16 cellular contexts compared by ENCODE assay signal in genomic region chr21:35309316-35309715, GRCh38.
DNase-seq lines count a peak whose midpoint lies in the region; ATAC-seq, FAIRE-seq and TF ChIP-seq lines count a peak whose summit lies in the region.
"Had no signal": no experiment of that assay in that cellular context is flagged by ENCODE, and none has a peak within 500 bp of the region (broad histone marks: within the 10 kb centered on the region; RNA-seq: fewer than 3 reads in every experiment).

No MANE protein-coding gene starts in this region.

- FAIRE-seq in RCC 7860 (lab: Jason Lieb, UNC) (peak; percentile 88), K562 (lab: Jason Lieb, UNC) (peak; percentile 26), frontal cortex (lab: Jason Lieb, UNC) (no peak)
- FAIRE-seq: H54 had no signal

- H3K9me1 ChIP-seq in K562 (ENCODE audit: control insufficient read depth, insufficient read depth, low read length): no peaks in the 10 kb centered on the region

- no peak overlapping the region for H3K4me2 ChIP-seq in K562 (ENCODE audit: insufficient read depth, low read length)
- H3K4me2 ChIP-seq: BLaER1 had no signal

- no peak for TF ChIP-seq POLR2A in K562 (conservative IDR thresholded peaks at IDR 0.05)

- H2AFZ ChIP-seq in K562 (ENCODE audit: low read depth, low read length): no peak overlapping the region
- H2AFZ ChIP-seq: GM23248 had no signal

- intact Hi-C loops in K562 (cut with micrococcal nuclease) (no loop called here), left lung (cut with DNase I) (loop anchor here in 1 of 2 donors (5.0 kb wide), 1 partner anchor 303 kb away; no protein-coding TSS in a partner anchor)

- CTCF ChIA-PET in K562 (lab: Yijun Ruan, JAX; ENCODE audit: low intra/inter-chr PET ratio): no interaction called here

- 11% methylated on average over 3 of the region's 3 CpGs for WGBS in K562 (ENCODE audit: insufficient coverage, low coverage, missing lambda C conversion rate)

- H3K36me3 ChIP-seq in K562 (ENCODE audit: control insufficient read depth, insufficient read depth, low read length) (no peaks in the 10 kb centered on the region), left lung (no peaks in the 10 kb centered on the region)
- H3K36me3 ChIP-seq: BLaER1 had no signal

- in situ Hi-C loops in K562 (cut with MboI): no loop called here

- H3K27me3 ChIP-seq in K562 (ENCODE audit: control insufficient read depth in 2 of 2, insufficient read depth in 2 of 2, low read length in 2 of 2) (no peaks in the 10 kb centered on the region), left lung (no peaks in the 10 kb centered on the region)
- H3K27me3 ChIP-seq: BLaER1 had no signal

- no peaks in the 10 kb centered on the region for H4K20me1 ChIP-seq in K562 (replicated peaks; ENCODE audit: control insufficient read depth, insufficient read depth, low read length)
- H4K20me1 ChIP-seq: BLaER1 had no signal

- POLR2A ChIA-PET in K562 (lab: Yijun Ruan, JAX): interaction anchor here (2.1 kb wide), 1 partner anchor 9 kb away, joined by 5 read pairs; no protein-coding TSS in a partner anchor

- TF ChIP-seq CTCF in K562 (IDR thresholded peaks at IDR 0.05 in 2 of 3, conservative IDR thresholded peaks at IDR 0.05 in 1 of 3; ENCODE audit: insufficient read depth in 2 of 3, low read depth in 1 of 3, low read length in 3 of 3) (no peak), fibroblast of pulmonary artery (IDR thresholded peaks at IDR 0.05; ENCODE audit: low read length, missing control alignments) (no peak), left lung (IDR thresholded peaks at IDR 0.05) (no peak)

- H3K4me3 ChIP-seq in K562: no peak overlapping the region
- no peak overlapping the region for H3K4me3 ChIP-seq in fibroblast of pulmonary artery (replicated peaks; ENCODE audit: low read depth, low read length)
- no peak overlapping the region for H3K4me3 ChIP-seq in left lung
- H3K4me3 ChIP-seq: BLaER1, GM23248 had no signal

- H3K9me3 ChIP-seq in K562 (replicated peaks; ENCODE audit: control insufficient read depth, insufficient read depth, low read depth, low read length) (no peaks in the 10 kb centered on the region), left lung (no peaks in the 10 kb centered on the region)
- H3K9me3 ChIP-seq: Caco-2 had no signal

- no peak for TF ChIP-seq RAD21 in K562 (CRISPR knock-in tag; conservative IDR thresholded peaks at IDR 0.05 in 1 of 2, IDR thresholded peaks at IDR 0.05 in 1 of 2)

- no peak overlapping the region for H3K9ac ChIP-seq in K562 (ENCODE audit: insufficient read depth in 1 of 2, low read depth in 2 of 2, low read length in 2 of 2)
- H3K9ac ChIP-seq: BLaER1, GM23248 had no signal

- no peaks in the 10 kb centered on the region for H3K79me2 ChIP-seq in K562 (ENCODE audit: control insufficient read depth, insufficient read depth, low read length)

- H3K4me1 ChIP-seq in K562 (replicated peaks in 1 of 2; ENCODE audit: control insufficient read depth in 2 of 2, insufficient read depth in 2 of 2, low read length in 2 of 2): no peaks in the 10 kb centered on the region
- no peaks in the 10 kb centered on the region for H3K4me1 ChIP-seq in left lung
- H3K4me1 ChIP-seq: Caco-2 had no signal

- DNase-seq in RCC 7860 (ENCODE audit: low spot score): peak; percentile 25
- DNase-seq in K562 (ENCODE audit: extremely low read depth in 1 of 4, low spot score in 3 of 4): no peak
- peak; percentile 54 for DNase-seq in fibroblast of pulmonary artery (ENCODE audit: low read depth)
- no peak for DNase-seq in left lung
- no peak for DNase-seq in activated CD4-positive, alpha-beta T cell treated with anti-CD3 and anti-CD28 coated beads for 4 hours
- DNase-seq in frontal cortex (ENCODE audit: low spot score in 2 of 2): no peak
- DNase-seq: 8988T; AML-193; Caco-2; CD8-positive, alpha-beta memory T cell; GM23248 had no signal

- no peak for TF ChIP-seq EP300 in K562 (IDR thresholded peaks at IDR 0.05; ENCODE audit: low read length)

- ATAC-seq in K562: no peak
- peak; percentile 37 for ATAC-seq in left lung
- no peak for ATAC-seq in HG02970 (IDR thresholded peaks at IDR 0.05; ENCODE audit: low FRiP score, unreplicated experiment)
- ATAC-seq in HG03097 (IDR thresholded peaks at IDR 0.05; ENCODE audit: low FRiP score, unreplicated experiment): no peak
- ATAC-seq: HCT116 had no signal

- H3K27ac ChIP-seq in K562 (ENCODE audit: extremely low read depth, low read depth, low read length) (no peak overlapping the region), left lung (no peak overlapping the region)
- H3K27ac ChIP-seq: BLaER1, GM23248 had no signal

- no TSS peak for BruUV-seq in K562 (replicated peaks; lab: Mats Ljungman, UMichigan)

TF ChIP-seq in K562, 482 proteins besides CTCF, POLR2A, EP300 and RAD21:
- no peak for TF ChIP-seq SMARCE1 (IDR thresholded peaks at IDR 0.05)
- no peak for TF ChIP-seq ATF2 (CRISPR knock-in tag; IDR thresholded peaks at IDR 0.05)
- no peak for TF ChIP-seq ZNF184 (CRISPR knock-in tag; IDR thresholded peaks at IDR 0.05)
- TF ChIP-seq RBM17 (IDR thresholded peaks at IDR 0.05; ENCODE audit: borderline replicate concordance, low read depth, low read length): no peak
- TF ChIP-seq CHD2 (IDR thresholded peaks at IDR 0.05; ENCODE audit: low read depth, low read length): no peak
- no peak for TF ChIP-seq RERE (CRISPR knock-in tag; IDR thresholded peaks at IDR 0.05; ENCODE audit: borderline replicate concordance)
- no peak for TF ChIP-seq ZNF143 (CRISPR knock-in tag; IDR thresholded peaks at IDR 0.05)
- no peak for TF ChIP-seq NFXL1 (CRISPR knock-in tag; IDR thresholded peaks at IDR 0.05)
- no peak for TF ChIP-seq ZNF707 (CRISPR knock-in tag; conservative IDR thresholded peaks at IDR 0.05)
- no peak for TF ChIP-seq ZNF75A (CRISPR knock-in tag; IDR thresholded peaks at IDR 0.05)

Comparison
In these comparisons a context has a peak if more than half of its experiments do, and no peak if none do; other contexts are left out.
1. DNase-seq: peak in RCC 7860 (single experiment) and fibroblast of pulmonary artery (single experiment); none in K562 (0 of 4), left lung (0 of 2), activated CD4-positive, alpha-beta T cell treated with anti-CD3 and anti-CD28 coated beads for 4 hours (0 of 2) and frontal cortex (0 of 2).